Comparison of ENCODE assay signal across 8 cellular contexts in the genomic region with DNA sequence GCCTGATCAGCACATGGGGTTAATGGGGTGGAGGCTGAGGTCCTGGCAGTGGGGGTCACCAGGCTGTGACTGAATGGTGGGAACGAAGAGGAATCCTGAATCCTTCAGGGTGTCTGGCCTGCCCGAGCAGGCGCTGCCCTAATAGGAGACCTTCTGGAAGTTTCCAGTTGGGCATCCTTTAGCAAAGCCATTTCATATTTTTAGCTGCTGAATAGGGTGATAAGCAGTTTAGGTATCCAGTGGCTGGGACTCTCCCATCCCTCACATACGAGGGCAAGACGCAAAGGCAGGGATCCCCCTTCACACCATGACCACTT.
A peak's percentile ranks its signal among the peaks of the same experiment; 100 is the strongest.
DNase-seq lines count a peak whose midpoint lies in the region; ATAC-seq and TF ChIP-seq lines count a peak whose summit lies in the region.

No MANE protein-coding gene starts in this region.

- no peak overlapping the region for H3K4me2 ChIP-seq in SU-DHL-6 (ENCODE audit: low read depth, low read length, poor library complexity, severe bottlenecking)

- WGBS in gastroesophageal sphincter (ENCODE audit: low coverage in 1 of 2), 2 donors = 63% methylated on average over 5 of the region's 5 CpGs; no CpG with 5 or more reads in 1 of the 2 donors

- no peaks in the 10 kb centered on the region for H4K20me1 ChIP-seq in SU-DHL-6 (ENCODE audit: low read depth, low read length)

- H3K4me1 ChIP-seq in right atrium auricular region (peaks cover 0 to 38% of the 10 kb centered on the region in 2 donors), gastroesophageal sphincter (peaks cover 0 to 69% (median 26%) of the 10 kb centered on the region in 3 donors), uterus (no peaks in the 10 kb centered on the region)

- H3K27ac ChIP-seq in right atrium auricular region = peak overlapping the region; percentile 29 to 70
- no peak overlapping the region for H3K27ac ChIP-seq in SU-DHL-6 (ENCODE audit: low read depth, low read length)
- peak overlapping the region in 3 of 4 donors; percentile 69 to 72 (median 71) for H3K27ac ChIP-seq in gastroesophageal sphincter
- peak overlapping the region; percentile 30 to 66 for H3K27ac ChIP-seq in uterus

- no peak for TF ChIP-seq EP300 in gastroesophageal sphincter (IDR thresholded peaks at IDR 0.05)

- H3K36me3 ChIP-seq in right atrium auricular region = no peaks in the 10 kb centered on the region
- H3K36me3 ChIP-seq in SU-DHL-6 (ENCODE audit: low read length) = no peaks in the 10 kb centered on the region
- no peaks in the 10 kb centered on the region for H3K36me3 ChIP-seq in gastroesophageal sphincter
- H3K36me3 ChIP-seq in uterus = no peaks in the 10 kb centered on the region

- H3K9ac ChIP-seq in SU-DHL-6 (ENCODE audit: low read length) = no peak overlapping the region

- H3K9me2 ChIP-seq in SU-DHL-6 (replicated peaks; ENCODE audit: insufficient read depth, low read length) = no peaks in the 10 kb centered on the region

- intact Hi-C loops in left cardiac atrium (cut with DNase I) = no loop called here
- intact Hi-C loops in uterus (cut with DNase I; ENCODE audit: low total_unique reads) = no loop called here

- peak overlapping the region; percentile 65 for H2AFZ ChIP-seq in SU-DHL-6 (ENCODE audit: low read depth, low read length, severe bottlenecking)

- no peaks in the 10 kb centered on the region for H3F3A ChIP-seq in SU-DHL-6 (ENCODE audit: insufficient read depth)

- DNase-seq in right atrium auricular region (ENCODE audit: low spot score) (no peak), left cardiac atrium (no peak), uterus (no peak), NCI-H1105 (lab: John Stamatoyannopoulos, UW) (no peak)
- no peak for DNase-seq in stimulated activated CD8-positive, alpha-beta memory T cell treated with anti-CD3 and anti-CD28 coated beads, Interleukin-4, amount 100 ng/mL, for 48 hours

- H3K79me2 ChIP-seq in SU-DHL-6 (ENCODE audit: insufficient read depth, low read length) = no peaks in the 10 kb centered on the region

- H3K4me3 ChIP-seq in right atrium auricular region (no peak overlapping the region), SU-DHL-6 (ENCODE audit: insufficient read depth, low read length, poor library complexity, severe bottlenecking) (no peak overlapping the region), gastroesophageal sphincter (no peak overlapping the region), uterus (no peak overlapping the region)

- H3K27me3 ChIP-seq in right atrium auricular region = no peaks in the 10 kb centered on the region
- H3K27me3 ChIP-seq in SU-DHL-6 (ENCODE audit: low read length) = no peaks in the 10 kb centered on the region
- peaks cover 21% of the 10 kb centered on the region for H3K27me3 ChIP-seq in gastroesophageal sphincter
- H3K27me3 ChIP-seq in uterus = no peaks in the 10 kb centered on the region

- TF ChIP-seq POLR2A in gastroesophageal sphincter (IDR thresholded peaks at IDR 0.05) (no peak), uterus (IDR thresholded peaks at IDR 0.05) (no peak)

- ATAC-seq in left cardiac atrium = no peak
- no peak for ATAC-seq in gastroesophageal sphincter
- no peak for ATAC-seq in HG03280 (IDR thresholded peaks at IDR 0.05; ENCODE audit: unreplicated experiment)

- H3K9me3 ChIP-seq in right atrium auricular region = no peaks in the 10 kb centered on the region
- no peaks in the 10 kb centered on the region for H3K9me3 ChIP-seq in SU-DHL-6 (ENCODE audit: insufficient read depth, low read length)
- H3K9me3 ChIP-seq in gastroesophageal sphincter = no peaks in the 10 kb centered on the region
- H3K9me3 ChIP-seq in uterus = no peaks in the 10 kb centered on the region

- TF ChIP-seq CTCF in right atrium auricular region (IDR thresholded peaks at IDR 0.05) (no peak), SU-DHL-6 (IDR thresholded peaks at IDR 0.05; ENCODE audit: insufficient read depth, low read length, poor library complexity, severe bottlenecking) (no peak), gastroesophageal sphincter (IDR thresholded peaks at IDR 0.05) (no peak), uterus (IDR thresholded peaks at IDR 0.05) (no peak)
